ENCODE assay signal across 13 cellular contexts in genomic region chr19:40417714-40417996, GRCh38. TPM values are rescaled to one million over a fixed set of nuclear protein-coding genes. Genes with fewer than 3 reads are reported as not detected.
A peak's percentile ranks its signal among the peaks of the same experiment; 100 is the strongest.
DNase-seq lines count a peak whose midpoint lies in the region; ATAC-seq and TF ChIP-seq lines count a peak whose summit lies in the region.
"Had no signal": no experiment of that assay in that cellular context is flagged by ENCODE, and none has a peak within 500 bp of the region (broad histone marks: within the 10 kb centered on the region; RNA-seq: fewer than 3 reads in every experiment).

No MANE protein-coding gene starts in this region.

- no peak for TF ChIP-seq CTCF in mesothelial cell of epicardium (IDR thresholded peaks at IDR 0.05; ENCODE audit: unreplicated experiment)
- no peak for TF ChIP-seq CTCF in suprapubic skin (IDR thresholded peaks at IDR 0.05)

- H3K27ac ChIP-seq in caudate nucleus (ENCODE audit: low read depth, low read length) (peak overlapping the region; percentile 73), suprapubic skin (peak overlapping the region; percentile 57)
- H3K27ac ChIP-seq: PC-9, WERI-Rb-1 had no signal

- H3K36me3 ChIP-seq in suprapubic skin, result peaks cover 4% of the 10 kb centered on the region
- H3K36me3 ChIP-seq: WERI-Rb-1 had no signal

- no peak for DNase-seq in activated CD4-positive, alpha-beta memory T cell treated with anti-CD3 and anti-CD28 coated beads, Interleukin-2, amount 10 ng/mL, durations not matched to agents 7 days and 5 days
- DNase-seq in activated CD4-positive, alpha-beta memory T cell treated with anti-CD3 and anti-CD28 coated beads for 36 hours, result no peak
- no peak for DNase-seq in caudate nucleus (lab: John Stamatoyannopoulos, UW)
- DNase-seq in mesothelial cell of epicardium (ENCODE audit: low spot score in 2 of 2, unreplicated experiment in 2 of 2), result no peak
- DNase-seq in suprapubic skin (ENCODE audit: low spot score in 2 of 2), result no peak
- no peak for DNase-seq in KG1 (lab: John Stamatoyannopoulos, UW)
- DNase-seq: activated gamma-delta T cell, DMS79 had no signal

- no peak for ATAC-seq in GM19395 (IDR thresholded peaks at IDR 0.05; ENCODE audit: unreplicated experiment)
- ATAC-seq in HG02973 (IDR thresholded peaks at IDR 0.05; ENCODE audit: unreplicated experiment), result no peak

- peaks cover 1% of the 10 kb centered on the region for H3K27me3 Mint-ChIP-seq in activated CD4-positive, alpha-beta memory T cell treated with anti-CD3 and anti-CD28 coated beads, Interleukin-2, amount 10 ng/mL, durations not matched to agents 7 days and 5 days
- peaks cover 3% of the 10 kb centered on the region for H3K27me3 Mint-ChIP-seq in activated CD4-positive, alpha-beta memory T cell treated with anti-CD3 and anti-CD28 coated beads for 36 hours
- H3K27me3 Mint-ChIP-seq in mesothelial cell of epicardium (ENCODE audit: low read depth), result no peaks in the 10 kb centered on the region
- H3K27me3 Mint-ChIP-seq: IgD-negative memory B cell had no signal

- H3K9me3 ChIP-seq in suprapubic skin, result no peaks in the 10 kb centered on the region

- H3K4me3 ChIP-seq in suprapubic skin, result no peak overlapping the region
- H3K4me3 ChIP-seq: PC-9 had no signal

- 85% methylated on average over 4 of the region's 4 CpGs for WGBS in suprapubic skin

- POLR2A ChIA-PET in activated CD4-positive, alpha-beta memory T cell treated with anti-CD3 and anti-CD28 coated beads, Interleukin-2, amount 10 ng/mL, durations not matched to agents 7 days and 5 days (lab: Charles Lee), result interaction anchor here (1.0 to 1.4 kb wide), 2 partner anchors 14 to 19 kb away, joined by 3 to 4 read pairs; no protein-coding TSS in a partner anchor
- POLR2A ChIA-PET in activated CD4-positive, alpha-beta memory T cell treated with anti-CD3 and anti-CD28 coated beads for 36 hours (lab: Charles Lee), result no interaction called here

- peaks cover 6% of the 10 kb centered on the region for H3K36me3 Mint-ChIP-seq in activated CD4-positive, alpha-beta memory T cell treated with anti-CD3 and anti-CD28 coated beads, Interleukin-2, amount 10 ng/mL, durations not matched to agents 7 days and 5 days (ENCODE audit: low read depth)
- peaks cover 5% of the 10 kb centered on the region for H3K36me3 Mint-ChIP-seq in activated CD4-positive, alpha-beta memory T cell treated with anti-CD3 and anti-CD28 coated beads for 36 hours
- no peaks in the 10 kb centered on the region for H3K36me3 Mint-ChIP-seq in mesothelial cell of epicardium
- H3K36me3 Mint-ChIP-seq: IgD-negative memory B cell had no signal

- H3K4me1 Mint-ChIP-seq in activated CD4-positive, alpha-beta memory T cell treated with anti-CD3 and anti-CD28 coated beads, Interleukin-2, amount 10 ng/mL, durations not matched to agents 7 days and 5 days, result peaks cover 42% of the 10 kb centered on the region
- peaks cover 17% of the 10 kb centered on the region for H3K4me1 Mint-ChIP-seq in activated CD4-positive, alpha-beta memory T cell treated with anti-CD3 and anti-CD28 coated beads for 36 hours (ENCODE audit: low read depth)
- H3K4me1 Mint-ChIP-seq in mesothelial cell of epicardium, result peaks cover 22% of the 10 kb centered on the region

- TF ChIP-seq POLR2A in suprapubic skin (IDR thresholded peaks at IDR 0.05), result no peak

- intact Hi-C loops in activated CD4-positive, alpha-beta memory T cell treated with anti-CD3 and anti-CD28 coated beads for 36 hours (cut with micrococcal nuclease), result no loop called here

- peaks cover 35% of the 10 kb centered on the region for H3K4me1 ChIP-seq in suprapubic skin

- H3K9me3 Mint-ChIP-seq in activated CD4-positive, alpha-beta memory T cell treated with anti-CD3 and anti-CD28 coated beads, Interleukin-2, amount 10 ng/mL, durations not matched to agents 7 days and 5 days, result no peaks in the 10 kb centered on the region
- no peaks in the 10 kb centered on the region for H3K9me3 Mint-ChIP-seq in activated CD4-positive, alpha-beta memory T cell treated with anti-CD3 and anti-CD28 coated beads for 36 hours
- H3K9me3 Mint-ChIP-seq in mesothelial cell of epicardium, result no peaks in the 10 kb centered on the region
- H3K9me3 Mint-ChIP-seq: IgD-negative memory B cell had no signal

- peak overlapping the region; percentile 13 for H3K27ac Mint-ChIP-seq in activated CD4-positive, alpha-beta memory T cell treated with anti-CD3 and anti-CD28 coated beads, Interleukin-2, amount 10 ng/mL, durations not matched to agents 7 days and 5 days
- H3K27ac Mint-ChIP-seq in activated CD4-positive, alpha-beta memory T cell treated with anti-CD3 and anti-CD28 coated beads for 36 hours, result no peak overlapping the region
- peak overlapping the region; percentile 78 for H3K27ac Mint-ChIP-seq in mesothelial cell of epicardium

- CTCF ChIA-PET in activated CD4-positive, alpha-beta memory T cell treated with anti-CD3 and anti-CD28 coated beads, Interleukin-2, amount 10 ng/mL, durations not matched to agents 7 days and 5 days (lab: Charles Lee), result interaction anchor here (1.1 to 1.3 kb wide), 2 partner anchors 9 to 47 kb away, joined by 3 to 5 read pairs; partner anchors contain the start of gene SERTAD1
- CTCF ChIA-PET in activated CD4-positive, alpha-beta memory T cell treated with anti-CD3 and anti-CD28 coated beads for 36 hours (lab: Charles Lee), result interaction anchor here (0.6 to 1.3 kb wide), 2 partner anchors 83 to 217 kb away, joined by 3 read pairs; no protein-coding TSS in a partner anchor

- no peaks in the 10 kb centered on the region for H3K27me3 ChIP-seq in suprapubic skin

- no peak overlapping the region for H3K4me3 Mint-ChIP-seq in activated CD4-positive, alpha-beta memory T cell treated with anti-CD3 and anti-CD28 coated beads, Interleukin-2, amount 10 ng/mL, durations not matched to agents 7 days and 5 days
- H3K4me3 Mint-ChIP-seq in activated CD4-positive, alpha-beta memory T cell treated with anti-CD3 and anti-CD28 coated beads for 36 hours, result no peak overlapping the region
- no peak overlapping the region for H3K4me3 Mint-ChIP-seq in mesothelial cell of epicardium

- TF ChIP-seq EP300 in suprapubic skin (IDR thresholded peaks at IDR 0.05), result no peak

RNA-seq across cellular contexts. Expression of gene PRX, which starts 4.5 kb away (rescaled TPM):
- 1 to 10 TPM; 1.1 to 1.5 TPM for total RNA-seq in activated CD4-positive, alpha-beta memory T cell treated with anti-CD3 and anti-CD28 coated beads, Interleukin-2, amount 10 ng/mL, durations not matched to agents 7 days and 5 days
- total RNA-seq in activated CD4-positive, alpha-beta memory T cell treated with anti-CD3 and anti-CD28 coated beads for 36 hours, result 1 to 10 TPM; 1.2 to 1.7 TPM
- 4.7 to 5.2 TPM (median 5.2 TPM) in 3 replicates for total RNA-seq in mesothelial cell of epicardium
- total RNA-seq in suprapubic skin, result 1 to 10 TPM; 4.1 to 7.3 (median 4.8) TPM

RNA-seq across cellular contexts. Expression of gene SERTAD1, which starts 8.1 kb away (rescaled TPM):
- total RNA-seq in activated CD4-positive, alpha-beta memory T cell treated with anti-CD3 and anti-CD28 coated beads, Interleukin-2, amount 10 ng/mL, durations not matched to agents 7 days and 5 days, result 10 to 100 TPM; 10.6 to 10.7 TPM
- total RNA-seq in activated CD4-positive, alpha-beta memory T cell treated with anti-CD3 and anti-CD28 coated beads for 36 hours, result 10 to 100 TPM; 11.5 to 12.6 TPM
- total RNA-seq in mesothelial cell of epicardium (10.7 to 11.0 TPM (median 10.8 TPM) in 3 replicates), suprapubic skin (10 to 100 TPM in 3 of 4 donors, 1 to 10 TPM in 1; 8.5 to 33.9 (median 20.6) TPM)

RNA-seq across cellular contexts. Expression of gene SERTAD3, which starts 26.5 kb away (rescaled TPM):
- total RNA-seq in activated CD4-positive, alpha-beta memory T cell treated with anti-CD3 and anti-CD28 coated beads, Interleukin-2, amount 10 ng/mL, durations not matched to agents 7 days and 5 days, result 10 to 100 TPM; 18.0 to 20.3 TPM
- 10 to 100 TPM; 12.1 to 13.1 TPM for total RNA-seq in activated CD4-positive, alpha-beta memory T cell treated with anti-CD3 and anti-CD28 coated beads for 36 hours
- total RNA-seq in mesothelial cell of epicardium, result 70.0 to 75.5 TPM (median 70.5 TPM) in 3 replicates
- total RNA-seq in suprapubic skin, result 10 to 100 TPM; 16.4 to 29.8 (median 19.1) TPM

RNA-seq across cellular contexts. Expression of gene HIPK4, which starts 27.7 kb away (rescaled TPM):
- total RNA-seq in activated CD4-positive, alpha-beta memory T cell treated with anti-CD3 and anti-CD28 coated beads, Interleukin-2, amount 10 ng/mL, durations not matched to agents 7 days and 5 days, result under 1 TPM; 0.10 TPM
- total RNA-seq in activated CD4-positive, alpha-beta memory T cell treated with anti-CD3 and anti-CD28 coated beads for 36 hours, result not detected
- total RNA-seq in mesothelial cell of epicardium (0.20 to 0.32 TPM (median 0.31 TPM) in 3 replicates), suprapubic skin (under 1 TPM in 3 of 4 donors, not detected in 1; 0.21 to 0.47 (median 0.42) TPM)

RNA-seq across cellular contexts. Expression of gene BLVRB, which starts 47.9 kb away (rescaled TPM):
- total RNA-seq in activated CD4-positive, alpha-beta memory T cell treated with anti-CD3 and anti-CD28 coated beads, Interleukin-2, amount 10 ng/mL, durations not matched to agents 7 days and 5 days, result 10 to 100 TPM; 20.1 to 20.5 TPM
- total RNA-seq in activated CD4-positive, alpha-beta memory T cell treated with anti-CD3 and anti-CD28 coated beads for 36 hours, result 10 to 100 TPM; 34.6 to 37.6 TPM
- 38.5 to 42.7 TPM (median 42.2 TPM) in 3 replicates for total RNA-seq in mesothelial cell of epicardium
- total RNA-seq in suprapubic skin, result 100 to 1,000 TPM; 117 to 172 (median 142) TPM
